10 cellular contexts compared by ENCODE assay signal in the genomic region with DNA sequence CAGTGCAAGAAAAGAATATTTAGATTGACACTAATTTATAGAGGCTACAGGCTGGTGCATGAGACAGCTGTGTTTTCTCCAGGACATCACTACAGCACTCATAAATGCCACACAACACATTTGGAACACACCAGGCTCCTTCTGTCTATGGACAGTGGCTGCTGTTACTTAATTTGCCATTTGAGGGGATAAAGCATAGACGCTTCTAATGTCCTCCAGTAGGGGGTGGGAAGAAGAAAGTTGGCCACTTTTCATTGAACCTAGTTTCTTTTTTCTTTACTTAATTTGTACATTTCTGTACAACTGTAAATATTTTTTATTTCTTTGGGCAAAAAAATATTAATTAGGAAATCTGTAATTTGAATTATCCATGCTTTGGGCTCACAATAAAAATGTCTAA. TPM values are rescaled to one million over a fixed set of nuclear protein-coding genes. Genes with fewer than 3 reads are reported as not detected.
DNase-seq lines count a peak whose midpoint lies in the region; ATAC-seq, FAIRE-seq and TF ChIP-seq lines count a peak whose summit lies in the region.
"Had no signal": no experiment of that assay in that cellular context is flagged by ENCODE, and none has a peak within 500 bp of the region (broad histone marks: within the 10 kb centered on the region; RNA-seq: fewer than 3 reads in every experiment).

No MANE protein-coding gene starts in this region.

- H3K27ac ChIP-seq in VCaP (no peak overlapping the region), liver (ENCODE audit: low read depth in 1 of 2, low read length in 2 of 2) (no peak overlapping the region)
- H3K27ac ChIP-seq: parathyroid adenoma had no signal

- H3K4me1 ChIP-seq in liver (ENCODE audit: control insufficient read depth in 4 of 4, insufficient read depth in 4 of 4, low read length in 3 of 4), result no peaks in the 10 kb centered on the region
- H3K4me1 ChIP-seq: parathyroid adenoma had no signal

- DNase-seq in Calu3 (no peak), RCC 7860 (ENCODE audit: low spot score) (no peak), cerebellar cortex (ENCODE audit: low spot score) (no peak)
- DNase-seq: T-helper 2 cell had no signal

- no peaks in the 10 kb centered on the region for H3K27me3 ChIP-seq in liver (ENCODE audit: control insufficient read depth in 4 of 4, insufficient read depth in 4 of 4, low read length in 3 of 4)

- ATAC-seq in HG02885 (IDR thresholded peaks at IDR 0.05; ENCODE audit: poor library complexity, unreplicated experiment) (peak; percentile 41), GM18861 (IDR thresholded peaks at IDR 0.05; ENCODE audit: unreplicated experiment) (no peak), HG02840 (IDR thresholded peaks at IDR 0.05; ENCODE audit: low FRiP score, unreplicated experiment) (no peak)

- H3K4me3 ChIP-seq in liver (ENCODE audit: low read depth in 1 of 3, low read length in 3 of 3), result no peak overlapping the region

- H3K9me3 Mint-ChIP-seq in Calu3 (ENCODE audit: low read depth, unreplicated experiment), result no peaks in the 10 kb centered on the region

- H3K9me3 ChIP-seq in liver (ENCODE audit: control insufficient read depth in 4 of 4, low read length in 3 of 4), result peaks cover 0 to 11% (median 9%) of the 10 kb centered on the region in 4 donors

- CTCF ChIA-PET in Calu3 (lab: Charles Lee), result interaction anchor here (0.6 kb wide), 1 partner anchor 27 kb away, joined by 3 read pairs; no protein-coding TSS in a partner anchor

- WGBS in liver, result 63% methylated on average over 1 of the region's 1 CpG

- H3K36me3 Mint-ChIP-seq in Calu3 (ENCODE audit: insufficient read depth, unreplicated experiment), result no peaks in the 10 kb centered on the region

- H3K27ac Mint-ChIP-seq in Calu3 (ENCODE audit: unreplicated experiment), result no peak overlapping the region

- TF ChIP-seq RAD21 in liver (IDR thresholded peaks at IDR 0.05), result no peak

- peaks cover 0 to 2% (median 0%) of the 10 kb centered on the region in 4 donors for H3K36me3 ChIP-seq in liver (ENCODE audit: control insufficient read depth in 4 of 4, insufficient read depth in 3 of 4, low read depth in 1 of 4, low read length in 3 of 4)

- intact Hi-C loops in Calu3 (cut with micrococcal nuclease; ENCODE audit: unreplicated experiment), result no loop called here

- no peaks in the 10 kb centered on the region for H3K4me1 Mint-ChIP-seq in Calu3 (ENCODE audit: low read depth, unreplicated experiment)

- no peak for FAIRE-seq in RCC 7860 (lab: Jason Lieb, UNC)

- no peak overlapping the region for H3K9ac ChIP-seq in liver (ENCODE audit: low read depth in 1 of 2, low read length in 2 of 2)
- H3K9ac ChIP-seq: parathyroid adenoma had no signal

- H3K27me3 Mint-ChIP-seq in Calu3 (ENCODE audit: unreplicated experiment), result peaks cover 41% of the 10 kb centered on the region

- TF ChIP-seq CTCF in Calu3 (IDR thresholded peaks at IDR 0.05; ENCODE audit: unreplicated experiment) (peak; percentile 43), VCaP (conservative IDR thresholded peaks at IDR 0.05) (peak; percentile 40), liver (IDR thresholded peaks at IDR 0.05; ENCODE audit: low read depth, low read length, missing input control) (peak; percentile 2)

- no TSS peak for BruUV-seq in Calu3 (replicated peaks; lab: Mats Ljungman, UMichigan)

- no peak overlapping the region for H3K4me3 Mint-ChIP-seq in Calu3 (ENCODE audit: low read depth, unreplicated experiment)

TF ChIP-seq in liver, 16 proteins besides CTCF, POLR2A, EP300 and RAD21:
- TF ChIP-seq HNF4A (conservative IDR thresholded peaks at IDR 0.05) (no peak), FOXA1 (IDR thresholded peaks at IDR 0.05) (no peak), YY1 (IDR thresholded peaks at IDR 0.05) (no peak), NR2F2 (IDR thresholded peaks at IDR 0.05) (no peak)
- TF ChIP-seq, protein P1, sequence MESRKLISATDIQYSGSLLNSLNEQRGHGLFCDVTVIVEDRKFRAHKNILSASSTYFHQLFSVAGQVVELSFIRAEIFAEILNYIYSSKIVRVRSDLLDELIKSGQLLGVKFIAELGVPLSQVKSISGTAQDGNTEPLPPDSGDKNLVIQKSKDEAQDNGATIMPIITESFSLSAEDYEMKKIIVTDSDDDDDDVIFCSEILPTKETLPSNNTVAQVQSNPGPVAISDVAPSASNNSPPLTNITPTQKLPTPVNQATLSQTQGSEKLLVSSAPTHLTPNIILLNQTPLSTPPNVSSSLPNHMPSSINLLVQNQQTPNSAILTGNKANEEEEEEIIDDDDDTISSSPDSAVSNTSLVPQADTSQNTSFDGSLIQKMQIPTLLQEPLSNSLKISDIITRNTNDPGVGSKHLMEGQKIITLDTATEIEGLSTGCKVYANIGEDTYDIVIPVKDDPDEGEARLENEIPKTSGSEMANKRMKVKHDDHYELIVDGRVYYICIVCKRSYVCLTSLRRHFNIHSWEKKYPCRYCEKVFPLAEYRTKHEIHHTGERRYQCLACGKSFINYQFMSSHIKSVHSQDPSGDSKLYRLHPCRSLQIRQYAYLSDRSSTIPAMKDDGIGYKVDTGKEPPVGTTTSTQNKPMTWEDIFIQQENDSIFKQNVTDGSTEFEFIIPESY (IDR thresholded peaks at IDR 0.05), result no peak
- TF ChIP-seq, protein P2, sequence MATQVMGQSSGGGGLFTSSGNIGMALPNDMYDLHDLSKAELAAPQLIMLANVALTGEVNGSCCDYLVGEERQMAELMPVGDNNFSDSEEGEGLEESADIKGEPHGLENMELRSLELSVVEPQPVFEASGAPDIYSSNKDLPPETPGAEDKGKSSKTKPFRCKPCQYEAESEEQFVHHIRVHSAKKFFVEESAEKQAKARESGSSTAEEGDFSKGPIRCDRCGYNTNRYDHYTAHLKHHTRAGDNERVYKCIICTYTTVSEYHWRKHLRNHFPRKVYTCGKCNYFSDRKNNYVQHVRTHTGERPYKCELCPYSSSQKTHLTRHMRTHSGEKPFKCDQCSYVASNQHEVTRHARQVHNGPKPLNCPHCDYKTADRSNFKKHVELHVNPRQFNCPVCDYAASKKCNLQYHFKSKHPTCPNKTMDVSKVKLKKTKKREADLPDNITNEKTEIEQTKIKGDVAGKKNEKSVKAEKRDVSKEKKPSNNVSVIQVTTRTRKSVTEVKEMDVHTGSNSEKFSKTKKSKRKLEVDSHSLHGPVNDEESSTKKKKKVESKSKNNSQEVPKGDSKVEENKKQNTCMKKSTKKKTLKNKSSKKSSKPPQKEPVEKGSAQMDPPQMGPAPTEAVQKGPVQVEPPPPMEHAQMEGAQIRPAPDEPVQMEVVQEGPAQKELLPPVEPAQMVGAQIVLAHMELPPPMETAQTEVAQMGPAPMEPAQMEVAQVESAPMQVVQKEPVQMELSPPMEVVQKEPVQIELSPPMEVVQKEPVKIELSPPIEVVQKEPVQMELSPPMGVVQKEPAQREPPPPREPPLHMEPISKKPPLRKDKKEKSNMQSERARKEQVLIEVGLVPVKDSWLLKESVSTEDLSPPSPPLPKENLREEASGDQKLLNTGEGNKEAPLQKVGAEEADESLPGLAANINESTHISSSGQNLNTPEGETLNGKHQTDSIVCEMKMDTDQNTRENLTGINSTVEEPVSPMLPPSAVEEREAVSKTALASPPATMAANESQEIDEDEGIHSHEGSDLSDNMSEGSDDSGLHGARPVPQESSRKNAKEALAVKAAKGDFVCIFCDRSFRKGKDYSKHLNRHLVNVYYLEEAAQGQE (IDR thresholded peaks at IDR 0.05), result no peak

RNA-seq across cellular contexts. Expression of a gene that starts 12.4 kb away (rescaled TPM):
- total RNA-seq in Calu3 (2022) (not detected in 2 replicates), liver (1 to 10 TPM in 1 of 2 donors, under 1 TPM in 1; 0.33 to 1.8 TPM)
- polyA plus RNA-seq in liver, result under 1 TPM; 0.08 to 0.42 TPM

RNA-seq across cellular contexts. Expression of a gene that starts 37.0 kb away (rescaled TPM):
- not detected in 2 replicates for total RNA-seq in Calu3 (2022)
- under 1 TPM in 1 of 2 donors, not detected in 1; 0.14 TPM for total RNA-seq in liver
- polyA plus RNA-seq in liver, result under 1 TPM in 1 of 2 donors, not detected in 1; 0.32 TPM
